ENCODE assay signal across 18 cellular contexts in the genomic region with DNA sequence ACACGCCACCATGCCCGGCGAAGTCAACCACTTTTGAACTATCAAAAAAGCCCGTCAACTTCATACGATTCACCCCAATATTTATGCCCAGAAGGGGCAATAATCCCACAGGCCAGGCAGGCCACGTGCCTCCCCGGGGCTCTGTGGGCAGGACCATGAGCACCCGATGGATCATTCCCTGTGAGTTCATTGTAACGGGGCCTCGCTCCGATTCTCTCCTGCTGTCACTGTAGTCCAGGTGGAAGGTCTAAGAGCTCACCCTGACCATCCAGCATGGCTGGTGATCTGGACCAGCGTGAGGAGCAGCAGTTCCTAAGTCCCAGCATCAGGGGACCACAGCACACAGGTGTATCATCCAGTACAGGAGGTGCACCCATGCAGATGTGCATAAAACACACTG.
A peak's percentile ranks its signal among the peaks of the same experiment; 100 is the strongest.
DNase-seq lines count a peak whose midpoint lies in the region; ATAC-seq and TF ChIP-seq lines count a peak whose summit lies in the region.
"Had no signal": no experiment of that assay in that cellular context is flagged by ENCODE, and none has a peak within 500 bp of the region (broad histone marks: within the 10 kb centered on the region; RNA-seq: fewer than 3 reads in every experiment).

No MANE protein-coding gene starts in this region.

- TF ChIP-seq POLR2A in gastrocnemius medialis (IDR thresholded peaks at IDR 0.05) = no peak

- no peak overlapping the region for H3K4me3 Mint-ChIP-seq in activated CD4-positive, alpha-beta T cell treated with anti-CD3 and anti-CD28 coated beads, Interleukin-2, amount 10 ng/mL, durations not matched to agents 7 days and 5 days

- in situ Hi-C loops in gastrocnemius medialis (cut with MboI; ENCODE audit: low sequenced_read_pairs in 4 of 4) = no loop called here

- H3K27me3 ChIP-seq in RWPE2 (ENCODE audit: insufficient read depth, poor library complexity, severe bottlenecking) (no peaks in the 10 kb centered on the region), lower lobe of right lung (ENCODE audit: low read depth) (no peaks in the 10 kb centered on the region), gastrocnemius medialis (no peaks in the 10 kb centered on the region)
- H3K27me3 ChIP-seq: BLaER1 had no signal

- no peak overlapping the region for H3K27ac Mint-ChIP-seq in activated CD4-positive, alpha-beta T cell treated with anti-CD3 and anti-CD28 coated beads, Interleukin-2, amount 10 ng/mL, durations not matched to agents 7 days and 5 days

- no peaks in the 10 kb centered on the region for H3K36me3 ChIP-seq in RWPE2 (ENCODE audit: low read depth)
- peaks cover 8% of the 10 kb centered on the region for H3K36me3 ChIP-seq in lower lobe of right lung
- no peaks in the 10 kb centered on the region for H3K36me3 ChIP-seq in gastrocnemius medialis

- TF ChIP-seq CTCF in RWPE2 (IDR thresholded peaks at IDR 0.05; ENCODE audit: poor library complexity, severe bottlenecking) = no peak
- TF ChIP-seq CTCF in lower lobe of right lung (IDR thresholded peaks at IDR 0.05) = no peak
- TF ChIP-seq CTCF in gastrocnemius medialis (IDR thresholded peaks at IDR 0.05 in 4 of 5, conservative IDR thresholded peaks at IDR 0.05 in 1 of 5) = no peak

- H3K4me1 ChIP-seq in RWPE2 (ENCODE audit: insufficient read depth, poor library complexity, severe bottlenecking) = no peaks in the 10 kb centered on the region
- no peaks in the 10 kb centered on the region for H3K4me1 ChIP-seq in lower lobe of right lung
- no peaks in the 10 kb centered on the region for H3K4me1 ChIP-seq in gastrocnemius medialis

- POLR2A ChIA-PET in activated CD4-positive, alpha-beta T cell treated with anti-CD3 and anti-CD28 coated beads, Interleukin-2, amount 10 ng/mL, durations not matched to agents 7 days and 5 days (lab: Charles Lee) = no interaction called here

- H3K4me1 Mint-ChIP-seq in activated CD4-positive, alpha-beta T cell treated with anti-CD3 and anti-CD28 coated beads, Interleukin-2, amount 10 ng/mL, durations not matched to agents 7 days and 5 days = no peaks in the 10 kb centered on the region

- ATAC-seq in RWPE2 (ENCODE audit: low read depth) (no peak), lower lobe of right lung (no peak), gastrocnemius medialis (no peak), HG02852 (IDR thresholded peaks at IDR 0.05; ENCODE audit: unreplicated experiment) (no peak)

- DNase-seq in activated CD4-positive, alpha-beta T cell treated with anti-CD3 and anti-CD28 coated beads, Interleukin-2, amount 10 ng/mL, durations not matched to agents 7 days and 5 days = peak; percentile 2
- no peak for DNase-seq in activated CD4-positive, alpha-beta T cell treated with anti-CD3 and anti-CD28 coated beads, Interleukin-2, amount 50 U/mL, for 48 hours
- DNase-seq in RWPE2 (ENCODE audit: low spot score) (peak; percentile 32), lower lobe of right lung (peak; percentile 21), gastrocnemius medialis (no peak), NCI-H2029 treated with DMSO at 0.1 percent for 48 hours (lab: John Stamatoyannopoulos, UW) (no peak), NCI-H1048 (lab: John Stamatoyannopoulos, UW) (no peak)
- DNase-seq: 8988T, DMS 273 treated with DMSO at 0.1 percent for 48 hours, IMR-90, NCI-H1436, NCI-H2081, NCI-H2227 treated with DMSO at 0.1 percent for 48 hours, NCI-H526, OCI-M1 had no signal

- no peak overlapping the region for H3K4me3 ChIP-seq in RWPE2 (ENCODE audit: severe bottlenecking)
- no peak overlapping the region for H3K4me3 ChIP-seq in lower lobe of right lung
- no peak overlapping the region for H3K4me3 ChIP-seq in gastrocnemius medialis
- H3K4me3 ChIP-seq: BLaER1 had no signal

- H3K9me3 Mint-ChIP-seq in activated CD4-positive, alpha-beta T cell treated with anti-CD3 and anti-CD28 coated beads, Interleukin-2, amount 10 ng/mL, durations not matched to agents 7 days and 5 days = no peaks in the 10 kb centered on the region

- H3K27ac ChIP-seq in RWPE2 (ENCODE audit: poor library complexity, severe bottlenecking) (no peak overlapping the region), lower lobe of right lung (no peak overlapping the region), gastrocnemius medialis (peak overlapping the region in 3 of 4 donors; percentile 66 to 78 (median 70))
- H3K27ac ChIP-seq: BLaER1, RWPE1 had no signal

- no peaks in the 10 kb centered on the region for H3K36me3 Mint-ChIP-seq in activated CD4-positive, alpha-beta T cell treated with anti-CD3 and anti-CD28 coated beads, Interleukin-2, amount 10 ng/mL, durations not matched to agents 7 days and 5 days (ENCODE audit: low read depth)

- H3K9me3 ChIP-seq in RWPE2 (ENCODE audit: severe bottlenecking) (no peaks in the 10 kb centered on the region), lower lobe of right lung (no peaks in the 10 kb centered on the region), gastrocnemius medialis (no peaks in the 10 kb centered on the region)

- intact Hi-C loops in lower lobe of right lung (cut with DNase I) = no loop called here
- intact Hi-C loops in gastrocnemius medialis (cut with DNase I; ENCODE audit: low total_unique reads) = no loop called here

- CTCF ChIA-PET in activated CD4-positive, alpha-beta T cell treated with anti-CD3 and anti-CD28 coated beads, Interleukin-2, amount 10 ng/mL, durations not matched to agents 7 days and 5 days (lab: Charles Lee) = no interaction called here

- H3K27me3 Mint-ChIP-seq in activated CD4-positive, alpha-beta T cell treated with anti-CD3 and anti-CD28 coated beads, Interleukin-2, amount 10 ng/mL, durations not matched to agents 7 days and 5 days = no peaks in the 10 kb centered on the region

Comparison
In these comparisons a context has a peak if more than half of its experiments do, and no peak if none do; other contexts are left out.
1. DNase-seq: peak in activated CD4-positive, alpha-beta T cell treated with anti-CD3 and anti-CD28 coated beads, Interleukin-2, amount 10 ng/mL, durations not matched to agents 7 days and 5 days (single experiment), RWPE2 (single experiment) and lower lobe of right lung (single experiment); none in activated CD4-positive, alpha-beta T cell treated with anti-CD3 and anti-CD28 coated beads, Interleukin-2, amount 50 U/mL, for 48 hours (0 of 2), gastrocnemius medialis (0 of 2), NCI-H2029 treated with DMSO at 0.1 percent for 48 hours (single experiment) and NCI-H1048 (single experiment).
2. H3K27ac ChIP-seq: peak in gastrocnemius medialis (3 of 4); none in RWPE2 (single experiment) and lower lobe of right lung (single experiment).